In the genomic region with DNA sequence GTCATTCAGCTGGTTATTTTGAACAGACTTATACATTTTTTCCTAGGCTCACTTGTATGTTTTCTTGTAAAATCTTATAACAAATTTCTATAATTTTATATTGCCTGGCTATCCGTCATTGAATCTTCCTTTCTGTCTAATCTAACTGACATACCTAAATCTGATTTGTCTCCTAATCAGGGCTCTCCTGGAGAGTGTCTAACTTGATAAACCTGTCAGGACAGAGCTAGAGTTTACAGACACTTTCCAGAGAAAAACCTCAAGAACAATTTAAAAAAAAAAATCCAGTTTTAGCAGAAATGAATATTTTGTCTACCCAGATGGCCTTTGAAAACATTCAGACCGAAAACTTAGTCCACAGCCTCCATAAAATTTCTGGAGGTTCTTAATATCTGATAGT, we compare ENCODE assay signal across 3 cellular contexts.
"Had no signal": no experiment of that assay in that cellular context is flagged by ENCODE, and none has a peak within 500 bp of the region (broad histone marks: within the 10 kb centered on the region; RNA-seq: fewer than 3 reads in every experiment).

No MANE protein-coding gene starts in this region.

- H3K4me3 ChIP-seq: GM12878 had no signal

- ATAC-seq: GM12878 had no signal

- DNase-seq: GDM1, GF-D8 had no signal
